8 cellular contexts compared by ENCODE assay signal in genomic region chr9:19085295-19085694, GRCh38. TPM values are rescaled to one million over a fixed set of nuclear protein-coding genes. Genes with fewer than 3 reads are reported as not detected.
DNase-seq lines count a peak whose midpoint lies in the region; ATAC-seq, FAIRE-seq and TF ChIP-seq lines count a peak whose summit lies in the region.

No MANE protein-coding gene starts in this region.

- CTCF ChIA-PET in H1 (lab: Charles Lee; ENCODE audit: partially characterized antibody), result interaction anchor here (0.7 to 3.7 kb wide), 24 partner anchors 9 to 372 kb away, joined by 3 to 22 read pairs (median 4); partner anchors contain the start of gene RRAGA

- no peak overlapping the region for H4K5ac ChIP-seq in H1 (ENCODE audit: insufficient read length, low read depth, low read length)

- H3K4me3 Mint-ChIP-seq in stimulated activated naive CD8-positive, alpha-beta T cell treated with anti-CD3 and anti-CD28 coated beads, Interleukin-15, amount 100 ng/mL, for 72 hours, result no peak overlapping the region
- no peak overlapping the region for H3K4me3 Mint-ChIP-seq in type B pancreatic cell

- no peak overlapping the region for H2BK15ac ChIP-seq in H1 (ENCODE audit: low read length)

- H2AK5ac ChIP-seq in H1 (ENCODE audit: low read depth, low read length), result no peak overlapping the region

- H3K79me2 ChIP-seq in H1 (ENCODE audit: control insufficient read depth in 1 of 2, insufficient read depth in 2 of 2, low read length in 2 of 2), result no peaks in the 10 kb centered on the region

- no peaks in the 10 kb centered on the region for H3K4me1 ChIP-seq in H1 (replicated peaks in 1 of 4; ENCODE audit: control insufficient read depth in 3 of 4, insufficient read depth in 4 of 4, low read length in 3 of 4)

- H4K91ac ChIP-seq in H1 (replicated peaks; ENCODE audit: insufficient read length, low read length), result no peak overlapping the region

- no peak overlapping the region for H3K4me3 ChIP-seq in H1 (ENCODE audit: extremely low read depth in 1 of 4, insufficient read depth in 2 of 4, low read depth in 3 of 4, low read length in 4 of 4)

- H2BK12ac ChIP-seq in H1 (ENCODE audit: low read depth, low read length), result no peak overlapping the region

- no peak overlapping the region for H3K27ac ChIP-seq in H1 (ENCODE audit: low read depth, low read length)

- no peak overlapping the region for H2BK120ac ChIP-seq in H1 (replicated peaks; ENCODE audit: low read depth, low read length)

- no peaks in the 10 kb centered on the region for H4K20me1 ChIP-seq in H1 (replicated peaks in 1 of 2; ENCODE audit: control insufficient read depth in 1 of 2, insufficient read depth in 2 of 2, low read length in 2 of 2)

- H4K8ac ChIP-seq in H1 (ENCODE audit: extremely low read depth, insufficient read depth, low read length), result no peak overlapping the region

- no peak overlapping the region for H3K27ac Mint-ChIP-seq in stimulated activated naive CD8-positive, alpha-beta T cell treated with anti-CD3 and anti-CD28 coated beads, Interleukin-15, amount 100 ng/mL, for 72 hours
- H3K27ac Mint-ChIP-seq in type B pancreatic cell, result no peak overlapping the region

- H3K27me3 Mint-ChIP-seq in stimulated activated naive CD8-positive, alpha-beta T cell treated with anti-CD3 and anti-CD28 coated beads, Interleukin-15, amount 100 ng/mL, for 72 hours, result no peaks in the 10 kb centered on the region
- no peaks in the 10 kb centered on the region for H3K27me3 Mint-ChIP-seq in type B pancreatic cell

- TF ChIP-seq EP300 in H1 (IDR thresholded peaks at IDR 0.05; ENCODE audit: borderline replicate concordance in 1 of 2, low read depth in 2 of 2, low read length in 2 of 2), result no peak

- H3K36me3 ChIP-seq in H1 (ENCODE audit: control insufficient read depth in 2 of 4, insufficient read depth in 4 of 4, low read length in 3 of 4), result peaks cover 10 to 80% (median 46%) of the 10 kb centered on the region in 4 experiments

- no peak overlapping the region for H2AFZ ChIP-seq in H1 (ENCODE audit: low read length)

- no peaks in the 10 kb centered on the region for H3K79me1 ChIP-seq in H1 (ENCODE audit: low read depth, low read length)

- H3K23me2 ChIP-seq in H1 (ENCODE audit: low read depth, low read length), result no peaks in the 10 kb centered on the region

- H2BK5ac ChIP-seq in H1 (ENCODE audit: low read depth, low read length), result no peak overlapping the region

- FAIRE-seq in H1 (lab: Jason Lieb, UNC), result peak; percentile 24
- FAIRE-seq in GM12891 (lab: Jason Lieb, UNC), result no peak

- no peak overlapping the region for H3K23ac ChIP-seq in H1 (ENCODE audit: insufficient read length)

- no peak overlapping the region for H2BK20ac ChIP-seq in H1 (ENCODE audit: low read length)

- no peak overlapping the region for H3K4ac ChIP-seq in H1 (replicated peaks; ENCODE audit: insufficient read length, low read depth, low read length)

- H3K36me3 Mint-ChIP-seq in type B pancreatic cell, result peaks cover 16% of the 10 kb centered on the region

- DNase-seq in stimulated activated naive CD8-positive, alpha-beta T cell treated with anti-CD3 and anti-CD28 coated beads, Interleukin-15, amount 100 ng/mL, for 72 hours, result no peak
- DNase-seq in stimulated activated naive CD8-positive, alpha-beta T cell treated with anti-CD3 and anti-CD28 coated beads, Interleukin-15, Interleukin-2, amounts not matched to agents 100 U/mL and 50 U/mL, for 24 hours, result no peak
- DNase-seq in NCI-H1694 treated with DMSO at 0.1 percent for 48 hours (lab: John Stamatoyannopoulos, UW) (peak; percentile 6), H1 (ENCODE audit: low read depth in 1 of 2, low spot score in 2 of 2) (no peak), type B pancreatic cell (ENCODE audit: extremely low spot score, unreplicated experiment) (no peak), GM12891 (ENCODE audit: insufficient read length, low spot score) (no peak)
- DNase-seq in activated T-cell treated with anti-CD3 and anti-CD28 coated beads, Interleukin-2, amount 50 U/mL, for 1 hour, result no peak

- H3K9ac ChIP-seq in H1 (replicated peaks in 1 of 4; ENCODE audit: extremely low read depth in 1 of 4, low read depth in 3 of 4, low read length in 3 of 4), result no peak overlapping the region

- peak; percentile 41 to 51 for TF ChIP-seq RAD21 in H1 (IDR thresholded peaks at IDR 0.05 in 1 of 2, conservative IDR thresholded peaks at IDR 0.05 in 1 of 2; ENCODE audit: low read depth in 2 of 2, low read length in 2 of 2)

- no peak for TF ChIP-seq POLR2A in H1 (IDR thresholded peaks at IDR 0.05; ENCODE audit: control extremely low read depth in 1 of 2, low read depth in 2 of 2, low read length in 2 of 2)
- TF ChIP-seq POLR2A in GM12891 (IDR thresholded peaks at IDR 0.05; ENCODE audit: low read depth, low read length), result no peak

- POLR2A ChIA-PET in H1 (lab: Charles Lee; ENCODE audit: partially characterized antibody), result interaction anchor here (0.9 to 4.0 kb wide), 4 partner anchors 16 to 295 kb away, joined by 3 to 13 read pairs (median 4); partner anchors contain the start of gene HAUS6

- no peak overlapping the region for H3K56ac ChIP-seq in H1 (replicated peaks; ENCODE audit: insufficient read length, low read depth, low read length)

- no peaks in the 10 kb centered on the region for H3K9me3 ChIP-seq in H1 (ENCODE audit: insufficient read depth in 2 of 2, low read depth in 1 of 2, low read length in 1 of 2)

- 57% methylated on average over 2 of the region's 2 CpGs; no CpG with 5 or more reads in 1 of the 2 experiments for WGBS in H1 (ENCODE audit: extremely low coverage in 1 of 2, insufficient coverage in 1 of 2, insufficient read length in 1 of 2, insufficient replicate concordance in 2 of 2, low coverage in 1 of 2, low lambda C conversion rate in 2 of 2, missing lambda C conversion rate in 1 of 2), 2 experiments

- TF ChIP-seq CTCF in H1 (IDR thresholded peaks at IDR 0.05; ENCODE audit: control extremely low read depth in 1 of 3, insufficient read depth in 1 of 3, low read depth in 1 of 3, low read length in 3 of 3) (peak in 2 of 3 experiments; percentile 32 to 54; a peak in 3 of 4 replicates), type B pancreatic cell (conservative IDR thresholded peaks at IDR 0.05) (peak; percentile 62)

- no peaks in the 10 kb centered on the region for H3K9me3 Mint-ChIP-seq in stimulated activated naive CD8-positive, alpha-beta T cell treated with anti-CD3 and anti-CD28 coated beads, Interleukin-15, amount 100 ng/mL, for 72 hours
- no peaks in the 10 kb centered on the region for H3K9me3 Mint-ChIP-seq in type B pancreatic cell

- no peak overlapping the region for H3K4me2 ChIP-seq in H1 (ENCODE audit: insufficient read depth in 1 of 2, low read depth in 2 of 2, low read length in 2 of 2)

- H3K18ac ChIP-seq in H1 (ENCODE audit: extremely low read depth, low read length), result no peak overlapping the region

- no peaks in the 10 kb centered on the region for H3K27me3 ChIP-seq in H1 (replicated peaks in 1 of 4; ENCODE audit: control insufficient read depth in 3 of 4, extremely low read depth in 1 of 4, insufficient read depth in 3 of 4, low read length in 3 of 4)

- no peaks in the 10 kb centered on the region for H3K4me1 Mint-ChIP-seq in stimulated activated naive CD8-positive, alpha-beta T cell treated with anti-CD3 and anti-CD28 coated beads, Interleukin-15, amount 100 ng/mL, for 72 hours
- H3K4me1 Mint-ChIP-seq in type B pancreatic cell (ENCODE audit: unreplicated experiment), result no peaks in the 10 kb centered on the region

- H3K14ac ChIP-seq in H1 (ENCODE audit: insufficient read length), result no peak overlapping the region

- ATAC-seq in stimulated activated naive CD8-positive, alpha-beta T cell treated with anti-CD3 and anti-CD28 coated beads, Interleukin-15, amount 100 ng/mL, for 72 hours, result peak; percentile 60
- ATAC-seq in stimulated activated naive CD8-positive, alpha-beta T cell treated with anti-CD3 and anti-CD28 coated beads, Interleukin-15, Interleukin-2, amounts not matched to agents 100 U/mL and 50 U/mL, for 24 hours, result no peak
- no peak for ATAC-seq in HG02623 (IDR thresholded peaks at IDR 0.05; ENCODE audit: unreplicated experiment)

RNA-seq across cellular contexts. Expression of gene HAUS6, which starts 17.4 kb away (rescaled TPM):
- total RNA-seq in H1 (2021; fragmentation: NEBNext Ultra II Directional; extraction: Animal tissue kit (Norgen Biotek cat#: 25700)), result 52.4 and 53.4 TPM in 2 replicates
- polyA plus RNA-seq in H1 (2011; rRNA removed), result 9.1 and 11.7 TPM in 2 replicates
- polyA plus RNA-seq in H1 (2011; cell fraction: cytosol; rRNA removed), result 15.4 TPM
- polyA plus RNA-seq in H1 (2011; cell fraction: nucleus; rRNA removed), result 11.6 TPM
- 15.3 to 27.2 TPM (median 17.0 TPM) in 4 replicates for polyA plus RNA-seq in H1 (2012, experiment 1 of 2)
- 1.0 TPM for polyA plus RNA-seq in H1 (2012, experiment 2 of 2)
- 33.9 TPM for polyA plus RNA-seq in H1 (2013, experiment 1 of 2)
- 32.1 TPM for polyA plus RNA-seq in H1 (2013, experiment 2 of 2)
- polyA minus RNA-seq in H1 (2011; rRNA and poly(A)+ RNA removed), result 26.1 and 34.3 TPM in 2 replicates
- 18.1 TPM for polyA minus RNA-seq in H1 (2011; cell fraction: cytosol; rRNA and poly(A)+ RNA removed)
- 43.0 TPM for polyA minus RNA-seq in H1 (2011; cell fraction: nucleus; rRNA and poly(A)+ RNA removed)
- 13.9 and 20.7 TPM in 2 replicates for total RNA-seq in type B pancreatic cell (ENCODE audit: low replicate concordance)
- polyA plus RNA-seq in GM12891 (2012; ENCODE audit: low read depth, missing spikeins), result 6.8 TPM

RNA-seq across cellular contexts. Expression of gene RRAGA, which starts 36.1 kb away (rescaled TPM):
- 46.2 and 46.5 TPM in 2 replicates for total RNA-seq in H1 (2021; fragmentation: NEBNext Ultra II Directional; extraction: Animal tissue kit (Norgen Biotek cat#: 25700))
- polyA plus RNA-seq in H1 (2011; rRNA removed), result 35.2 and 45.6 TPM in 2 replicates
- 45.9 TPM for polyA plus RNA-seq in H1 (2011; cell fraction: cytosol; rRNA removed)
- 27.8 TPM for polyA plus RNA-seq in H1 (2011; cell fraction: nucleus; rRNA removed)
- polyA plus RNA-seq in H1 (2012, experiment 1 of 2), result 42.8 to 50.7 TPM (median 47.9 TPM) in 4 replicates
- 36.7 TPM for polyA plus RNA-seq in H1 (2012, experiment 2 of 2)
- polyA plus RNA-seq in H1 (2013, experiment 1 of 2), result 33.0 TPM
- polyA plus RNA-seq in H1 (2013, experiment 2 of 2), result 31.8 TPM
- 45.7 and 49.4 TPM in 2 replicates for polyA minus RNA-seq in H1 (2011; rRNA and poly(A)+ RNA removed)
- polyA minus RNA-seq in H1 (2011; cell fraction: cytosol; rRNA and poly(A)+ RNA removed), result 24.5 TPM
- 21.2 TPM for polyA minus RNA-seq in H1 (2011; cell fraction: nucleus; rRNA and poly(A)+ RNA removed)
- total RNA-seq in type B pancreatic cell (ENCODE audit: low replicate concordance), result 73.2 and 75.3 TPM in 2 replicates
- 35.9 TPM for polyA plus RNA-seq in GM12891 (2012; ENCODE audit: low read depth, missing spikeins)

RNA-seq across cellular contexts. Expression of gene PLIN2, which starts 42.0 kb away (rescaled TPM):
- 26.1 and 27.5 TPM in 2 replicates for total RNA-seq in H1 (2021; fragmentation: NEBNext Ultra II Directional; extraction: Animal tissue kit (Norgen Biotek cat#: 25700))
- polyA plus RNA-seq in H1 (2011; rRNA removed), result 50.2 and 55.0 TPM in 2 replicates
- 57.7 TPM for polyA plus RNA-seq in H1 (2011; cell fraction: cytosol; rRNA removed)
- polyA plus RNA-seq in H1 (2011; cell fraction: nucleus; rRNA removed), result 43.7 TPM
- 32.7 to 46.0 TPM (median 42.4 TPM) in 4 replicates for polyA plus RNA-seq in H1 (2012, experiment 1 of 2)
- 9.3 TPM for polyA plus RNA-seq in H1 (2012, experiment 2 of 2)
- polyA plus RNA-seq in H1 (2013, experiment 1 of 2), result 19.3 TPM
- polyA plus RNA-seq in H1 (2013, experiment 2 of 2), result 18.3 TPM
- polyA minus RNA-seq in H1 (2011; rRNA and poly(A)+ RNA removed), result 141 and 146 TPM in 2 replicates
- 24.7 TPM for polyA minus RNA-seq in H1 (2011; cell fraction: cytosol; rRNA and poly(A)+ RNA removed)
- 61.1 TPM for polyA minus RNA-seq in H1 (2011; cell fraction: nucleus; rRNA and poly(A)+ RNA removed)
- 79.1 and 95.1 TPM in 2 replicates for total RNA-seq in type B pancreatic cell (ENCODE audit: low replicate concordance)
- polyA plus RNA-seq in GM12891 (2012; ENCODE audit: low read depth, missing spikeins), result 49.5 TPM

RNA-seq across cellular contexts. Expression of gene SAXO1, which starts 52.3 kb away (rescaled TPM):
- total RNA-seq in H1 (2021; fragmentation: NEBNext Ultra II Directional; extraction: Animal tissue kit (Norgen Biotek cat#: 25700)), result 0.20 TPM in 1 of 2 replicates, not detected in the other
- polyA plus RNA-seq in H1 (2011; rRNA removed), result 0.11 TPM in 2 replicates
- polyA plus RNA-seq in H1 (2011; cell fraction: cytosol; rRNA removed), result 0.10 TPM
- polyA plus RNA-seq in H1 (2011; cell fraction: nucleus; rRNA removed), result 0.23 TPM
- polyA plus RNA-seq in H1 (2012, experiment 1 of 2), result 0.05 TPM in 1 of 4 replicates, not detected in the others
- 0.08 TPM for polyA plus RNA-seq in H1 (2012, experiment 2 of 2)
- polyA plus RNA-seq in H1 (2013, experiment 1 of 2), result under 0.01 TPM
- polyA plus RNA-seq in H1 (2013, experiment 2 of 2), result 0.06 TPM
- 0.38 and 0.54 TPM in 2 replicates for polyA minus RNA-seq in H1 (2011; rRNA and poly(A)+ RNA removed)
- polyA minus RNA-seq in H1 (2011; cell fraction: cytosol; rRNA and poly(A)+ RNA removed), result 0.66 TPM
- 1.1 TPM for polyA minus RNA-seq in H1 (2011; cell fraction: nucleus; rRNA and poly(A)+ RNA removed)
- 0.48 TPM in 1 of 2 replicates, not detected in the other for total RNA-seq in type B pancreatic cell (ENCODE audit: low replicate concordance)
- polyA plus RNA-seq in GM12891 (2012; ENCODE audit: low read depth, missing spikeins), result 0.05 TPM
